ENCODE assay signal across 23 cellular contexts in genomic region chr19:21907516-21907915, GRCh38.
"Had no signal": no experiment of that assay in that cellular context is flagged by ENCODE, and none has a peak within 500 bp of the region (broad histone marks: within the 10 kb centered on the region; RNA-seq: fewer than 3 reads in every experiment).

No MANE protein-coding gene starts in this region.

- H3K27me3 ChIP-seq: stomach, suprapubic skin, testis, thyroid gland, tibial artery, tibial nerve, transverse colon, upper lobe of left lung, upper lobe of right lung, uterus, vagina had no signal

- H3K27ac ChIP-seq: stomach, suprapubic skin, testis, thoracic aorta, thyroid gland, tibial artery, tibial nerve, transverse colon, upper lobe of left lung, upper lobe of right lung, uterus, vagina had no signal

- H3K9me3 ChIP-seq: suprapubic skin, testis, thoracic aorta, thyroid gland, upper lobe of left lung, upper lobe of right lung, uterus, vagina had no signal

- H3K4me1 ChIP-seq: stomach, suprapubic skin, testis, thyroid gland, tibial artery, tibial nerve, transverse colon, upper lobe of left lung, upper lobe of right lung, uterus, vagina had no signal

- H3K36me3 ChIP-seq: stomach, suprapubic skin, thoracic aorta, thyroid gland, tibial artery, tibial nerve, transverse colon, upper lobe of left lung, upper lobe of right lung, uterus, vagina had no signal

- H3K4me3 ChIP-seq: stomach, suprapubic skin, testis, thoracic aorta, thyroid gland, tibial artery, tibial nerve, transverse colon, upper lobe of left lung, upper lobe of right lung, uterus, vagina had no signal

- DNase-seq: stimulated activated CD4-positive, alpha-beta T cell treated with anti-CD3 and anti-CD28 coated beads, Interleukin-2, amount 100 ng/mL, for 48 hours; stimulated activated CD4-positive, alpha-beta T cell treated with anti-CD3 and anti-CD28 coated beads, Interleukin-4, amount 100 ng/mL, for 1 hour; stimulated activated CD4-positive, alpha-beta T cell treated with anti-CD3 and anti-CD28 coated beads, Interleukin-4, amount 100 ng/mL, for 24 hours; stimulated activated CD4-positive, alpha-beta T cell treated with anti-CD3 and anti-CD28 coated beads, Interleukin-4, amount 100 ng/mL, for 4 hours; stimulated activated CD8-positive, alpha-beta memory T cell treated with anti-CD3 and anti-CD28 coated beads, Interleukin-4, amount 100 ng/mL, for 48 hours; stimulated activated naive B cell treated with anti-CD40 and anti-IgM and Interleukin-4, amounts not matched to agents 10 μg/mL and 1 μg/mL and 100 μg/mL, for 72 hours; stimulated activated naive CD4-positive, alpha-beta T cell; stimulated activated naive CD4-positive, alpha-beta T cell treated with Interleukin-2 at 50 U/mL for 16 hours; stimulated activated naive CD8-positive, alpha-beta T cell treated with anti-CD3 and anti-CD28 coated beads, Interleukin-15, amount 100 ng/mL, for 72 hours; stimulated activated naive CD8-positive, alpha-beta T cell treated with anti-CD3 and anti-CD28 coated beads, Interleukin-15, Interleukin-2, amounts not matched to agents 100 U/mL and 50 U/mL, for 24 hours; stomach; substantia nigra; testis; thyroid gland; tibial artery; transverse colon; upper lobe of left lung; upper lobe of right lung; uterus had no signal
